ENCODE assay signal across 16 cellular contexts in genomic region chr15:80932989-80933388, GRCh38. TPM values are rescaled to one million over a fixed set of nuclear protein-coding genes. Genes with fewer than 3 reads are reported as not detected.
A peak's percentile ranks its signal among the peaks of the same experiment; 100 is the strongest.
DNase-seq lines count a peak whose midpoint lies in the region; ATAC-seq and FAIRE-seq lines count a peak whose summit lies in the region.
"Had no signal": no experiment of that assay in that cellular context is flagged by ENCODE, and none has a peak within 500 bp of the region (broad histone marks: within the 10 kb centered on the region; RNA-seq: fewer than 3 reads in every experiment).

No MANE protein-coding gene starts in this region.

- H3K36me3 ChIP-seq in skeletal muscle satellite cell (ENCODE audit: insufficient read depth, low read length): peaks cover 3% of the 10 kb centered on the region

- peaks cover 54% of the 10 kb centered on the region for H3K4me1 ChIP-seq in skeletal muscle satellite cell (ENCODE audit: control insufficient read depth, insufficient read depth, low read length)

- DNase-seq in AG08395 (ENCODE audit: low spot score) (peak; percentile 23), fibroblast of gingiva (ENCODE audit: low read depth) (peak; percentile 33), left kidney (ENCODE audit: low read depth, low spot score) (peak; percentile 80), GM19239 (ENCODE audit: insufficient read length, low spot score) (no peak)
- no peak for DNase-seq in stimulated activated CD4-positive, alpha-beta T cell treated with anti-CD3 and anti-CD28 coated beads, Interleukin-15, amount 100 ng/mL, for 24 hours
- no peak for DNase-seq in central memory CD4-positive, alpha-beta T cell
- DNase-seq: activated CD4-positive, alpha-beta T cell treated with anti-CD3 and anti-CD28 coated beads for 48 hours; activated naive CD4-positive, alpha-beta T cell treated with Interleukin-2 at 50 U/mL for 16 hours; CD8-positive, alpha-beta T cell; GM23248; NCI-H187; NCI-H510A; stimulated activated CD4-positive, alpha-beta T cell treated with anti-CD3 and anti-CD28 coated beads, Interleukin-1b, Interleukin-23, amount 100 ng/mL, for 48 hours had no signal

- H3K9me3 ChIP-seq in skeletal muscle satellite cell (replicated peaks; ENCODE audit: low read length): no peaks in the 10 kb centered on the region

- H3K4me3 ChIP-seq in skeletal muscle satellite cell (ENCODE audit: low read length): no peak overlapping the region
- H3K4me3 ChIP-seq: GM23248 had no signal

- ATAC-seq in HG03159 (IDR thresholded peaks at IDR 0.05; ENCODE audit: unreplicated experiment): no peak
- ATAC-seq: CD8-positive, alpha-beta T cell had no signal

- no peak for FAIRE-seq in GM19239 (lab: Jason Lieb, UNC)
- FAIRE-seq: frontal cortex had no signal

- H3K27me3 ChIP-seq in skeletal muscle satellite cell (ENCODE audit: control insufficient read depth, insufficient read depth, low read length): no peaks in the 10 kb centered on the region

- no peak overlapping the region for H3K9ac ChIP-seq in skeletal muscle satellite cell (ENCODE audit: low read depth, low read length)
- H3K9ac ChIP-seq: GM23248 had no signal

- H3K4me2 ChIP-seq in skeletal muscle satellite cell (ENCODE audit: low read length): peak overlapping the region; percentile 19

RNA-seq across cellular contexts. Expression of gene MESD, which starts 56.6 kb away (rescaled TPM):
- 13.3 and 16.0 TPM in 2 replicates for total RNA-seq in skeletal muscle satellite cell (2012; rRNA removed)

Comparison
In these comparisons a context has a peak if more than half of its experiments do, and no peak if none do; other contexts are left out.
1. DNase-seq: peak in AG08395 (single experiment), fibroblast of gingiva (single experiment) and left kidney (single experiment); none in stimulated activated CD4-positive, alpha-beta T cell treated with anti-CD3 and anti-CD28 coated beads, Interleukin-15, amount 100 ng/mL, for 24 hours (single experiment), central memory CD4-positive, alpha-beta T cell (single experiment) and GM19239 (single experiment).